In the genomic region with DNA sequence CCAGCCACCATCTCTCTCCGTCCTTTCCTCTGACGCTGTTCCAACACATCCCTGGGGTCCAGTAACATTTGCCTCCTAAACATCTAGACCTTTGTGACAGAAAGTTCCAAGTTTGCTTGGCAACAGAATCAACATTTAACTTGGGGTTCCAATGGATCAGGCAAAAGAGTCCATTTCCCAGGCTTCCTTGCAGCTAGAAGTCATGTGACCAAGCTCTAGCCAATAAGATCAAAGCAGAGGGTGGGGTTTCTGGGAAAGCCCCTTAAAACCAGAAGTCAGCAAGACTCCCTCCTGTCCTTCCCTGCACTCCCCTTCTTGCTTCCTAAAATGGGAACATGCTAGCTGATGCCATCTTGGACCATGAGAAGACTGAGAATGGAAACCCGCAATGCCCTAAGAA, we compare ENCODE assay signal across 1 cellular context.
A peak's percentile ranks its signal among the peaks of the same experiment; 100 is the strongest.
TF ChIP-seq lines count a peak whose summit lies in the region.

No MANE protein-coding gene starts in this region.

TF ChIP-seq in K562, 482 proteins besides CTCF, POLR2A, EP300 and RAD21 (continued from another document):
- 0 out of 2 replicates have a peak, but pooled peaks have one; percentile 23 for TF ChIP-seq RAD51 (IDR thresholded peaks at IDR 0.05; ENCODE audit: borderline replicate concordance, low read depth)
- TF ChIP-seq, protein P1, sequence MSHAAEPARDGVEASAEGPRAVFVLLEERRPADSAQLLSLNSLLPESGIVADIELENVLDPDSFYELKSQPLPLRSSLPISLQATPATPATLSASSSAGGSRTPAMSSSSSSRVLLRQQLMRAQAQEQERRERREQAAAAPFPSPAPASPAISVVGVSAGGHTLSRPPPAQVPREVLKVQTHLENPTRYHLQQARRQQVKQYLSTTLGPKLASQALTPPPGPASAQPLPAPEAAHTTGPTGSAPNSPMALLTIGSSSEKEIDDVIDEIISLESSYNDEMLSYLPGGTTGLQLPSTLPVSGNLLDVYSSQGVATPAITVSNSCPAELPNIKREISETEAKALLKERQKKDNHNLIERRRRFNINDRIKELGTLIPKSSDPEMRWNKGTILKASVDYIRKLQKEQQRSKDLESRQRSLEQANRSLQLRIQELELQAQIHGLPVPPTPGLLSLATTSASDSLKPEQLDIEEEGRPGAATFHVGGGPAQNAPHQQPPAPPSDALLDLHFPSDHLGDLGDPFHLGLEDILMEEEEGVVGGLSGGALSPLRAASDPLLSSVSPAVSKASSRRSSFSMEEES (CRISPR knock-in tag; IDR thresholded peaks at IDR 0.05) = peak; percentile 76
